Comparison of ENCODE assay signal across 1 cellular context in the genomic region with DNA sequence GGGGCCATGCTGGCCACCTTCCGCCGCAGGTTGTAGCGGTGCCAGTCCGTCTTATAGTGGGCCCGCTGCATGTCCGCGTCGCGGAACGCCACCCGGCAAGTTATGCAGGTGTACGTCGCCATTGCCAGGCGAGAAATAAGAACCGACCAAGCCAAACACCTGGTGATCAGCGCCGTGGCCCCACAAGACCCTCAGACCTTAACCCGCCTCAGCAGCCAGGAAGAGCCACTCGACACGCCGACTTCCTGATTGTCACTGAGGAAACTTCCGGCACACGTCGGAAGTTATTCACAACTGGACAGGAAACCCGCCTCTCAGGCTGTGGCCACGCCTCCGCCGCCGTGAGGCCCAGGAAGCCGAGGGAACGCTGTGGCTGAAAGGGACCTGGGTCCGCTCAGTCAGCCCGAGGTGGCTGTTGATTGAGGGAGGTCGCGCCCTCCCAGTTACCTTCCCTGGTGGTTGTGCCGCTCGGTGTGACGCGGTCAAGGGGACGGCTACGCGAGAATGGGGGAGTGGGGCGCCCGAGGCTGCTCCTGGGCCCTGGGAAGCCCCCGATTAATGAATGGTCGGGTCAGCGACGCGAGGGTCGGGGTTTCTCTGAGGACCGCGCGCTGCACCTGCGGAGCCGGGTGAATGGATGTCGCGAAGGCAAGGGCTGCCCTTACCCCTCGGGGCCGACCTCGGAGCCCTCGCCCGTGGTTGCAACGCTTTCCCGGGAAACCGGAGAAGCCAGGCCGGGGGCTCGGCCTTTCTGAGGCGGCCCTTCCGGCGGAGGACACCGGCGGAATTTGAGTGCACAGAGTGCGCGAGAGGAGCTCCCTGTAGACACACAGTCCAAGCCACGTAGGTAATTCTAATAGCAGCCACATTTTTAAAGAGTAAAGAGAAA.
TF ChIP-seq lines count a peak whose summit lies in the region.

A gene with protein sequence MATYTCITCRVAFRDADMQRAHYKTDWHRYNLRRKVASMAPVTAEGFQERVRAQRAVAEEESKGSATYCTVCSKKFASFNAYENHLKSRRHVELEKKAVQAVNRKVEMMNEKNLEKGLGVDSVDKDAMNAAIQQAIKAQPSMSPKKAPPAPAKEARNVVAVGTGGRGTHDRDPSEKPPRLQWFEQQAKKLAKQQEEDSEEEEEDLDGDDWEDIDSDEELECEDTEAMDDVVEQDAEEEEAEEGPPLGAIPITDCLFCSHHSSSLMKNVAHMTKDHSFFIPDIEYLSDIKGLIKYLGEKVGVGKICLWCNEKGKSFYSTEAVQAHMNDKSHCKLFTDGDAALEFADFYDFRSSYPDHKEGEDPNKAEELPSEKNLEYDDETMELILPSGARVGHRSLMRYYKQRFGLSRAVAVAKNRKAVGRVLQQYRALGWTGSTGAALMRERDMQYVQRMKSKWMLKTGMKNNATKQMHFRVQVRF (minus strand): TSS at position 257 of the 889 bp plus-strand sequence. CDS start 135 bp downstream, at position 122.

TF ChIP-seq in HCT116, 20 proteins besides CTCF, POLR2A, EP300 and RAD21 (continued from another document):
- TF ChIP-seq, protein P1, sequence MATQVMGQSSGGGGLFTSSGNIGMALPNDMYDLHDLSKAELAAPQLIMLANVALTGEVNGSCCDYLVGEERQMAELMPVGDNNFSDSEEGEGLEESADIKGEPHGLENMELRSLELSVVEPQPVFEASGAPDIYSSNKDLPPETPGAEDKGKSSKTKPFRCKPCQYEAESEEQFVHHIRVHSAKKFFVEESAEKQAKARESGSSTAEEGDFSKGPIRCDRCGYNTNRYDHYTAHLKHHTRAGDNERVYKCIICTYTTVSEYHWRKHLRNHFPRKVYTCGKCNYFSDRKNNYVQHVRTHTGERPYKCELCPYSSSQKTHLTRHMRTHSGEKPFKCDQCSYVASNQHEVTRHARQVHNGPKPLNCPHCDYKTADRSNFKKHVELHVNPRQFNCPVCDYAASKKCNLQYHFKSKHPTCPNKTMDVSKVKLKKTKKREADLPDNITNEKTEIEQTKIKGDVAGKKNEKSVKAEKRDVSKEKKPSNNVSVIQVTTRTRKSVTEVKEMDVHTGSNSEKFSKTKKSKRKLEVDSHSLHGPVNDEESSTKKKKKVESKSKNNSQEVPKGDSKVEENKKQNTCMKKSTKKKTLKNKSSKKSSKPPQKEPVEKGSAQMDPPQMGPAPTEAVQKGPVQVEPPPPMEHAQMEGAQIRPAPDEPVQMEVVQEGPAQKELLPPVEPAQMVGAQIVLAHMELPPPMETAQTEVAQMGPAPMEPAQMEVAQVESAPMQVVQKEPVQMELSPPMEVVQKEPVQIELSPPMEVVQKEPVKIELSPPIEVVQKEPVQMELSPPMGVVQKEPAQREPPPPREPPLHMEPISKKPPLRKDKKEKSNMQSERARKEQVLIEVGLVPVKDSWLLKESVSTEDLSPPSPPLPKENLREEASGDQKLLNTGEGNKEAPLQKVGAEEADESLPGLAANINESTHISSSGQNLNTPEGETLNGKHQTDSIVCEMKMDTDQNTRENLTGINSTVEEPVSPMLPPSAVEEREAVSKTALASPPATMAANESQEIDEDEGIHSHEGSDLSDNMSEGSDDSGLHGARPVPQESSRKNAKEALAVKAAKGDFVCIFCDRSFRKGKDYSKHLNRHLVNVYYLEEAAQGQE (IDR thresholded peaks at IDR 0.05; ENCODE audit: low read depth), result no peak
- TF ChIP-seq CEBPB (IDR thresholded peaks at IDR 0.05; ENCODE audit: low read depth), result no peak
- no peak for TF ChIP-seq JUND (IDR thresholded peaks at IDR 0.05)
- peak; percentile 93 for TF ChIP-seq ELF1 (IDR thresholded peaks at IDR 0.05; ENCODE audit: borderline replicate concordance, low read depth)
